Comparison of ENCODE assay signal across 24 cellular contexts in genomic region chr15:42012241-42012640, GRCh38. TPM values are rescaled to one million over a fixed set of nuclear protein-coding genes. Genes with fewer than 3 reads are reported as not detected.
DNase-seq lines count a peak whose midpoint lies in the region; ATAC-seq and TF ChIP-seq lines count a peak whose summit lies in the region.
"Had no signal": no experiment of that assay in that cellular context is flagged by ENCODE, and none has a peak within 500 bp of the region (broad histone marks: within the 10 kb centered on the region; RNA-seq: fewer than 3 reads in every experiment).

No MANE protein-coding gene starts in this region.

- no peaks in the 10 kb centered on the region for H3K9me3 Mint-ChIP-seq in T-helper 2 cell treated with Interferon-gamma antibody and Interleukin-4, amounts not matched to agents 5 μg/mL and 100 μg/mL, for 36 hours
- H3K9me3 Mint-ChIP-seq: activated B cell treated with CpG ODN at 0.5 μM for 24 hours; stimulated activated naive CD8-positive, alpha-beta T cell treated with anti-CD3 and anti-CD28 coated beads, Interleukin-15, Interleukin-2, amounts not matched to agents 100 ng/mL and 50 ng/mL, for 24 hours; T-cell had no signal

- H3K27ac ChIP-seq in Peyer's patch, result no peak overlapping the region
- H3K27ac ChIP-seq in effector memory CD4-positive, alpha-beta T cell (ENCODE audit: insufficient read depth, low read length, poor library complexity, severe bottlenecking), result no peak overlapping the region
- H3K27ac ChIP-seq: adrenal gland, cardiac muscle cell, esophagus muscularis mucosa, parathyroid adenoma, vagina had no signal

- peaks cover 11% of the 10 kb centered on the region for H3K4me1 Mint-ChIP-seq in T-helper 2 cell treated with Interferon-gamma antibody and Interleukin-4, amounts not matched to agents 5 μg/mL and 100 μg/mL, for 36 hours (ENCODE audit: low read depth)

- TF ChIP-seq POLR2A in Peyer's patch (IDR thresholded peaks at IDR 0.05), result no peak

- H3K4me3 ChIP-seq in Peyer's patch, result no peak overlapping the region
- no peak overlapping the region for H3K4me3 ChIP-seq in effector memory CD4-positive, alpha-beta T cell (ENCODE audit: insufficient read depth, low read depth, low read length, poor library complexity, severe bottlenecking)
- H3K4me3 ChIP-seq: adrenal gland, cardiac muscle cell, esophagus muscularis mucosa, vagina had no signal

- H3K27me3 ChIP-seq in Peyer's patch, result no peaks in the 10 kb centered on the region
- no peaks in the 10 kb centered on the region for H3K27me3 ChIP-seq in effector memory CD4-positive, alpha-beta T cell (replicated peaks; ENCODE audit: control insufficient read depth, insufficient read depth, low read length, poor library complexity, severe bottlenecking)
- H3K27me3 ChIP-seq: adrenal gland, cardiac muscle cell, esophagus muscularis mucosa, vagina had no signal

- H3K36me3 ChIP-seq in Peyer's patch, result no peaks in the 10 kb centered on the region
- no peaks in the 10 kb centered on the region for H3K36me3 ChIP-seq in effector memory CD4-positive, alpha-beta T cell (ENCODE audit: control insufficient read depth, insufficient read depth, low read length)
- H3K36me3 ChIP-seq: adrenal gland, cardiac muscle cell, esophagus muscularis mucosa, vagina had no signal

- no peaks in the 10 kb centered on the region for H3K36me3 Mint-ChIP-seq in T-helper 2 cell treated with Interferon-gamma antibody and Interleukin-4, amounts not matched to agents 5 μg/mL and 100 μg/mL, for 36 hours (ENCODE audit: low read depth)
- H3K36me3 Mint-ChIP-seq: T-cell had no signal

- H3K27ac Mint-ChIP-seq in T-helper 2 cell treated with Interferon-gamma antibody and Interleukin-4, amounts not matched to agents 5 μg/mL and 100 μg/mL, for 36 hours, result peak overlapping the region; percentile 47
- H3K27ac Mint-ChIP-seq: activated B cell treated with CpG ODN at 0.5 μM for 24 hours; B cell; stimulated activated naive CD8-positive, alpha-beta T cell treated with anti-CD3 and anti-CD28 coated beads, Interleukin-15, Interleukin-2, amounts not matched to agents 100 ng/mL and 50 ng/mL, for 24 hours; T-cell had no signal

- TF ChIP-seq CTCF in Peyer's patch (IDR thresholded peaks at IDR 0.05), result no peak

- H3K4me3 Mint-ChIP-seq in T-helper 2 cell treated with Interferon-gamma antibody and Interleukin-4, amounts not matched to agents 5 μg/mL and 100 μg/mL, for 36 hours, result no peak overlapping the region
- H3K4me3 Mint-ChIP-seq: activated B cell treated with CpG ODN at 0.5 μM for 24 hours; B cell; stimulated activated naive CD8-positive, alpha-beta T cell treated with anti-CD3 and anti-CD28 coated beads, Interleukin-15, Interleukin-2, amounts not matched to agents 100 ng/mL and 50 ng/mL, for 24 hours; T-cell had no signal

- peaks cover 1% of the 10 kb centered on the region for H3K27me3 Mint-ChIP-seq in T-helper 2 cell treated with Interferon-gamma antibody and Interleukin-4, amounts not matched to agents 5 μg/mL and 100 μg/mL, for 36 hours (ENCODE audit: low read depth)

- no peak for DNase-seq in T-helper 2 cell treated with Interferon-gamma antibody and Interleukin-4, amounts not matched to agents 5 μg/mL and 100 μg/mL, for 36 hours (ENCODE audit: low spot score)
- DNase-seq in T-helper 2 cell, result no peak
- DNase-seq in Peyer's patch, result peak in 2 of 3 donors; percentile 53 to 62
- peak; percentile 39 to 76 for DNase-seq in left colon
- DNase-seq in renal cortical epithelial cell (ENCODE audit: low read depth), result peak; percentile 36
- no peak for DNase-seq in effector memory CD4-positive, alpha-beta T cell
- no peak for DNase-seq in medulla oblongata (ENCODE audit: extremely low spot score)
- DNase-seq: activated B cell treated with CpG ODN at 0.5 μM for 24 hours; adrenal gland; NCI-H526 treated with DMSO at 0.1 percent for 48 hours; SHP77; stimulated activated CD4-positive, alpha-beta T cell treated with anti-CD3 and anti-CD28 coated beads, Interleukin-1b, Interleukin-23, amount 100 ng/mL, for 48 hours; T-cell had no signal

- no peaks in the 10 kb centered on the region for H3K9me3 ChIP-seq in Peyer's patch
- H3K9me3 ChIP-seq in effector memory CD4-positive, alpha-beta T cell (ENCODE audit: control insufficient read depth, low read length), result no peaks in the 10 kb centered on the region
- H3K9me3 ChIP-seq: adrenal gland, esophagus muscularis mucosa, vagina had no signal

- peaks cover 0 to 7% (median 0%) of the 10 kb centered on the region in 4 donors for H3K4me1 ChIP-seq in Peyer's patch
- no peaks in the 10 kb centered on the region for H3K4me1 ChIP-seq in effector memory CD4-positive, alpha-beta T cell (ENCODE audit: control insufficient read depth, insufficient read depth, low read length, poor library complexity, severe bottlenecking)
- H3K4me1 ChIP-seq: adrenal gland, esophagus muscularis mucosa, parathyroid adenoma had no signal

- ATAC-seq in left colon (peak; percentile 97), GM19397 (IDR thresholded peaks at IDR 0.05; ENCODE audit: unreplicated experiment) (no peak)
- ATAC-seq: T-cell had no signal

- intact Hi-C loops in left colon (cut with DNase I, micrococcal nuclease), result no loop called here

RNA-seq across cellular contexts. Expression of gene PLA2G4E, which starts 8.6 kb away (rescaled TPM):
- total RNA-seq in Peyer's patch, result 1 to 10 TPM in 1 of 4 donors, not detected in 3; 1.5 TPM
- not detected for total RNA-seq in left colon
- not detected in 2 replicates for total RNA-seq in renal cortical epithelial cell
- total RNA-seq: A172, activated B cell treated with CpG ODN at 0.5 μM for 24 hours, B cell, esophagus muscularis mucosa, H1, HT1080, liver, T-cell had no signal

RNA-seq across cellular contexts. Expression of gene EHD4, which starts 39.9 kb away (rescaled TPM):
- total RNA-seq in Peyer's patch, result 10 to 100 TPM; 23.1 to 53.9 (median 34.9) TPM
- total RNA-seq in left colon, result 10 to 100 TPM; 42.7 to 44.3 TPM
- 55.9 and 57.1 TPM in 2 replicates for total RNA-seq in renal cortical epithelial cell

Comparison
In these comparisons a context has a peak if more than half of its experiments do, and no peak if none do; other contexts are left out.
1. DNase-seq: peak in Peyer's patch (2 of 3), left colon (2 of 2) and renal cortical epithelial cell (single experiment); none in T-helper 2 cell treated with Interferon-gamma antibody and Interleukin-4, amounts not matched to agents 5 μg/mL and 100 μg/mL, for 36 hours (single experiment), T-helper 2 cell (0 of 5), effector memory CD4-positive, alpha-beta T cell (0 of 3) and medulla oblongata (single experiment).